In the genomic region with DNA sequence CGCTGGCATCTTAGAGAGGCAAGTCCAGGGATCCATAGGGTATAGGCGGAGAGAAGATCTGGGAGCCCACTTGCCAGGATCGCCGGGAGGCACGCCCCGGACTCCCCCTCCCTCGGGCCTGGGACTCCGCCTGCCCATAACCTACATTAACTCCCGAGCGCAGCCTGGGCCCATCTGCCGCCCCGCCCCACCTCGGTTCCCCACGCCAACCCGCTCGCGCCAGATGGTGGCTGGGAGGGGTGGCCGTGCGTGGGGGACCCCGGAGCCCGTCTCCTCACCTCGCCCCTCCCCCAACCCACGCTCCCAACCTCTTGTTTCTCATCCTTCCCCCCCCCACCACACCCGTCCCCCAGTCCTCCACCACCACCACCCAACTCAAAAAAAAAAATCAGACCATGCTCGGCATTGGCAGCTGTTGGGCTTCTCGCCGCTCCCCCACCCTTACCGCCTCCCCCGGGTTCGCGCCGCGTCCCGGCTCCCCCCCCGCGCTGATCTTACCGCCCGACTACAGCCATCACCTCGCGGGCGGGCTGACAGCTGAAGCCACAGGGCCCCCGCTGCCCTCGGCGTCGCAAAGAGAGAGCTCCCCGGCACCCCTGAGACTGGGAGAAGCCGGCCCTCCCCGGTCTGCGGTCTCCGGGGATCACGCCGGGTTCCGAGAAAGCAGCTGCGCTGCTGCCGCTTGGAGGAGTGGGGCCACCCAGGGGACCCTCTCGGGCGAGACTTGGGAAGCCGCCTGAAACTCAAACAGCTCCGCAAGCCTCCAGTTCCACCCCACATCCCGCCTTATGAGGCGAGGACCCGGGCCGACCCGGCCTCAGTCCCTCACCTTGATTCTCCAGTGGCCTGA, we compare ENCODE assay signal across 8 cellular contexts. TPM values are rescaled to one million over a fixed set of nuclear protein-coding genes. Genes with fewer than 3 reads are reported as not detected.
DNase-seq lines count a peak whose midpoint lies in the region; ATAC-seq and TF ChIP-seq lines count a peak whose summit lies in the region.

No MANE protein-coding gene starts in this region.

- peaks cover 9% of the 10 kb centered on the region; the same call in 1 of the 2 replicates for H3F3A ChIP-seq in PC-9 (ENCODE audit: insufficient read depth, low read depth)

- intact Hi-C loops in PC-9 (cut with micrococcal nuclease; ENCODE audit: unreplicated experiment), result no loop called here
- intact Hi-C loops in esophagus muscularis mucosa (cut with DNase I), result no loop called here

- H2AFZ ChIP-seq in PC-9, result no peak overlapping the region; the same call in 1 of the 2 replicates

- no TSS peak for BruUV-seq in PC-9 (replicated peaks; lab: Mats Ljungman, UMichigan)

- H3K4me3 ChIP-seq in PC-9, result peak overlapping the region; percentile 77
- peak overlapping the region; percentile 57 to 58 (median 58) for H3K4me3 ChIP-seq in esophagus muscularis mucosa
- peak overlapping the region; percentile 52 for H3K4me3 ChIP-seq in skeletal muscle satellite cell (ENCODE audit: low read length)

- H3K9ac ChIP-seq in skeletal muscle satellite cell (ENCODE audit: low read depth, low read length), result no peak overlapping the region

- H3K36me3 ChIP-seq in PC-9 (ENCODE audit: low read depth), result no peaks in the 10 kb centered on the region
- peaks cover 0 to 6% (median 0%) of the 10 kb centered on the region in 4 donors for H3K36me3 ChIP-seq in esophagus muscularis mucosa
- no peaks in the 10 kb centered on the region for H3K36me3 ChIP-seq in skeletal muscle satellite cell (ENCODE audit: insufficient read depth, low read length)

- no peak for TF ChIP-seq CTCF in PC-9 (conservative IDR thresholded peaks at IDR 0.05)
- TF ChIP-seq CTCF in esophagus muscularis mucosa (IDR thresholded peaks at IDR 0.05), result no peak

- H3K4me2 ChIP-seq in PC-9 (peak overlapping the region; percentile 98), skeletal muscle satellite cell (ENCODE audit: low read length) (peak overlapping the region; percentile 75)

- CTCF ChIA-PET in PC-9 (lab: Charles Lee), result interaction anchor here (0.7 to 1.3 kb wide), 6 partner anchors 10 to 303 kb away, joined by 3 to 18 read pairs (median 8); a partner anchor contains a TSS

- H4K20me1 ChIP-seq in PC-9 (ENCODE audit: insufficient read depth), result no peaks in the 10 kb centered on the region

- TF ChIP-seq EP300 in esophagus muscularis mucosa (IDR thresholded peaks at IDR 0.05), result no peak

- 13% methylated on average over 41 of the region's 64 CpGs for WGBS in esophagus muscularis mucosa

- TF ChIP-seq POLR2A in esophagus muscularis mucosa (IDR thresholded peaks at IDR 0.05; ENCODE audit: low read depth), result no peak

- POLR2A ChIA-PET in PC-9 (lab: Charles Lee; ENCODE audit: unreplicated experiment), result no interaction called here

- H3K79me2 ChIP-seq in PC-9 (ENCODE audit: low read depth), result no peaks in the 10 kb centered on the region

- DNase-seq in NCI-H146 (lab: John Stamatoyannopoulos, UW), result peak; percentile 63
- DNase-seq in NCI-H146 treated with DMSO at 0.1 percent for 48 hours (lab: John Stamatoyannopoulos, UW; ENCODE audit: unreplicated experiment), result no peak
- no peak for DNase-seq in PC-9
- DNase-seq in esophagus muscularis mucosa (ENCODE audit: extremely low spot score), result no peak
- no peak for DNase-seq in iPS-NIHi11 (ENCODE audit: low spot score)
- no peak for DNase-seq in germinal center (ENCODE audit: low spot score)

- H3K4me1 ChIP-seq in PC-9 (replicated peaks; ENCODE audit: insufficient read depth) (0 out of 2 replicates have a peak, but pooled peaks cover 6% of the 10 kb centered on the region), esophagus muscularis mucosa (peaks cover 55 to 72% (median 60%) of the 10 kb centered on the region in 4 donors), skeletal muscle satellite cell (ENCODE audit: control insufficient read depth, insufficient read depth, low read length) (peaks cover 36% of the 10 kb centered on the region)

- H3K9me3 ChIP-seq in PC-9 (ENCODE audit: insufficient read depth, low read depth), result no peaks in the 10 kb centered on the region
- H3K9me3 ChIP-seq in esophagus muscularis mucosa, result no peaks in the 10 kb centered on the region
- no peaks in the 10 kb centered on the region for H3K9me3 ChIP-seq in skeletal muscle satellite cell (replicated peaks; ENCODE audit: low read length)

- H3K9me2 ChIP-seq in PC-9 (ENCODE audit: insufficient read depth), result no peaks in the 10 kb centered on the region

- H3K27ac ChIP-seq in PC-9 (no peak overlapping the region), esophagus muscularis mucosa (replicated peaks in 1 of 4) (no peak overlapping the region)

- ATAC-seq in GM18873 (IDR thresholded peaks at IDR 0.05; ENCODE audit: low FRiP score, unreplicated experiment), result no peak

- H3K27me3 ChIP-seq in PC-9 (ENCODE audit: insufficient read depth, low read depth) (peaks cover 29% of the 10 kb centered on the region), esophagus muscularis mucosa (peaks cover 0 to 80% (median 61%) of the 10 kb centered on the region in 4 donors), skeletal muscle satellite cell (ENCODE audit: control insufficient read depth, insufficient read depth, low read length) (peaks cover 70% of the 10 kb centered on the region)

RNA-seq across cellular contexts. Expression of a gene that starts 1.4 kb away (rescaled TPM):
- total RNA-seq in PC-9 (2021) (0.48 and 0.55 TPM in 2 replicates), esophagus muscularis mucosa (10 to 100 TPM in 1 of 4 donors, 1 to 10 TPM in 3; 1.7 to 12.6 (median 7.5) TPM)
- 0.22 and 0.25 TPM in 2 replicates for total RNA-seq in skeletal muscle satellite cell (2012; rRNA removed)

RNA-seq across cellular contexts. Expression of a gene that starts 25.5 kb away (rescaled TPM):
- 5.3 and 8.6 TPM in 2 replicates for total RNA-seq in PC-9 (2021)
- total RNA-seq in esophagus muscularis mucosa, result 1 to 10 TPM in 3 of 4 donors, under 1 TPM in 1; 0.66 to 3.6 (median 1.3) TPM
- 7.6 and 10.5 TPM in 2 replicates for total RNA-seq in skeletal muscle satellite cell (2012; rRNA removed)

RNA-seq across cellular contexts. Expression of a gene that starts 33.5 kb away (rescaled TPM):
- total RNA-seq in PC-9 (2021), result 9.6 and 9.9 TPM in 2 replicates
- 10 to 100 TPM; 28.7 to 36.6 (median 32.2) TPM for total RNA-seq in esophagus muscularis mucosa
- total RNA-seq in skeletal muscle satellite cell (2012; rRNA removed), result 41.5 and 43.6 TPM in 2 replicates

RNA-seq across cellular contexts. Expression of a gene that starts 53.7 kb away (rescaled TPM):
- total RNA-seq in PC-9 (2021) (1.4 and 4.1 TPM in 2 replicates), esophagus muscularis mucosa (not detected)
- total RNA-seq in skeletal muscle satellite cell (2012; rRNA removed), result under 0.01 TPM in 2 replicates
